Comparison of ENCODE assay signal across 10 cellular contexts in the genomic region with DNA sequence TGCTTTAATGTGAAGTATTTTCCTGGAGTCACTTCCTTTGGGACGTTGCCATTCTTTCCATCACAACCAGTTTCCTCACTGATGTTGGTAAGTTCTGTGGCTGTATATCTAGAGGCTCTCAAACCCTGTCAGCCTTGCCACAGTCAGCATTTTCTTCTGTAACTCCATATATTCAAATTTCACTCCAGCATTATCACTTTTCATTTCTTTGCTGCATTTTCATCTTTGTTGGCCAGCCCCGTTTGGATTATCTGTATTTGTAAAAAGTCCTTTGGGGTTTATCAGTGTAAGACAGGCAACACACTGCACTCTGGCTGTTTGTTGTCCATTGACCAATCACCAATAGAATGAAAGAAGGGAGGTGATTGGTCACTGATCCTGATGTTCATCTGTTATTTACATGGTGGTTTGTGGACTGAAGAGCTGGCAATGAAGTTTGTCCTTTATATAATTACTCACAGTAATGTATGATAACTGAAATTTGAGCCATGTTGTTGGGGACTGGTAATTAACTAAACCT. TPM values are rescaled to one million over a fixed set of nuclear protein-coding genes. Genes with fewer than 3 reads are reported as not detected.
DNase-seq lines count a peak whose midpoint lies in the region; ATAC-seq, FAIRE-seq and TF ChIP-seq lines count a peak whose summit lies in the region.
"Had no signal": no experiment of that assay in that cellular context is flagged by ENCODE, and none has a peak within 500 bp of the region (broad histone marks: within the 10 kb centered on the region; RNA-seq: fewer than 3 reads in every experiment).

No MANE protein-coding gene starts in this region.

- peak; percentile 45 for FAIRE-seq in GM12891 (lab: Jason Lieb, UNC)

- TF ChIP-seq POLR2A in GM12891 (IDR thresholded peaks at IDR 0.05; ENCODE audit: low read depth, low read length) (no peak), HCT116 (IDR thresholded peaks at IDR 0.05; ENCODE audit: borderline replicate concordance, extremely low read depth, insufficient read depth, insufficient read length) (no peak), transverse colon (IDR thresholded peaks at IDR 0.05) (no peak)

- no peaks in the 10 kb centered on the region for H3K4me1 ChIP-seq in HCT116 (ENCODE audit: control insufficient read depth in 1 of 2, insufficient read depth in 2 of 2, low read length in 2 of 2)
- H3K4me1 ChIP-seq in transverse colon, result peaks cover 0 to 24% (median 10%) of the 10 kb centered on the region in 4 donors

- 43 to 50% methylated on average over 2 of the region's 2 CpGs for whole genome bisulfite sequencing in transverse colon (ENCODE audit: low coverage in 1 of 2), 2 donors

- in situ Hi-C loops in transverse colon (cut with MboI; ENCODE audit: low pct_ligation_motif_present in 1 of 4, low pct_unique_long_range_greater_than_20kb in 1 of 4, low sequenced_read_pairs in 3 of 4), result no loop called here

- H3K4me3 ChIP-seq in HCT116 (replicated peaks in 1 of 2; ENCODE audit: low read depth in 1 of 2, low read length in 2 of 2) (no peak overlapping the region), transverse colon (no peak overlapping the region)

- no peak for TF ChIP-seq RAD21 in HCT116 (IDR thresholded peaks at IDR 0.05; ENCODE audit: low read depth)

- CTCF ChIA-PET in HCT116 (lab: Charles Lee), result no interaction called here

- TF ChIP-seq CTCF in HCT116 (IDR thresholded peaks at IDR 0.05 in 2 of 3, conservative IDR thresholded peaks at IDR 0.05 in 1 of 3; ENCODE audit: borderline replicate concordance in 1 of 3, insufficient read depth in 1 of 3, low read depth in 2 of 3, low read length in 2 of 3) (no peak), transverse colon (IDR thresholded peaks at IDR 0.05) (no peak)

- ATAC-seq in HCT116, result 0 out of 2 replicates have a peak, but pooled peaks have one; percentile 47
- ATAC-seq in SK-N-SH treated with all-trans-retinoic acid at 6 μM for 48 hours, result peak; percentile 83
- peak; percentile 57 for ATAC-seq in left lobe of liver
- ATAC-seq: activated CD8-positive, alpha-beta T cell treated with anti-CD3 and anti-CD28 coated beads, Interleukin-2, amount 10 ng/mL, durations not matched to agents 7 days and 5 days had no signal

- no peak overlapping the region for H3K4me2 ChIP-seq in HCT116 (ENCODE audit: low read length)

- H3K27ac ChIP-seq in HCT116 (ENCODE audit: low read depth, low read length) (no peak overlapping the region), transverse colon (no peak overlapping the region)

- DNase-seq in GM12891 (ENCODE audit: insufficient read length, low spot score), result no peak
- no peak for DNase-seq in HCT116 (ENCODE audit: low read depth, low spot score)
- no peak for DNase-seq in left lobe of liver (ENCODE audit: low spot score)
- no peak for DNase-seq in transverse colon
- DNase-seq in activated CD4-positive, alpha-beta T cell treated with anti-CD3 and anti-CD28 coated beads, Interleukin-2, amount 50 U/mL, for 48 hours, result no peak
- DNase-seq in stimulated activated CD4-positive, alpha-beta T cell treated with anti-CD3 and anti-CD28 coated beads, Interleukin-2, amount 100 ng/mL, for 24 hours, result no peak
- no peak for DNase-seq in central memory CD4-positive, alpha-beta T cell
- DNase-seq: activated CD8-positive, alpha-beta T cell treated with anti-CD3 and anti-CD28 coated beads, Interleukin-2, amount 10 ng/mL, durations not matched to agents 7 days and 5 days; NK-92 treated with Interleukin-12 subunit alpha and Interleukin-12 subunit beta, amount 100 ng/mL, for 24 hours had no signal

- RAD21 ChIA-PET in HCT116 (lab: Charles Lee; ENCODE audit: low non-redundant PET in 1 of 2, low total read pairs in 2 of 2, uncharacterized antibody in 2 of 2, unreplicated experiment in 2 of 2), result no interaction called here

- H3K9ac ChIP-seq in HCT116 (ENCODE audit: low read length), result no peak overlapping the region

- H3K36me3 ChIP-seq in HCT116 (ENCODE audit: control insufficient read depth in 1 of 2, insufficient read depth in 2 of 2, low read length in 2 of 2) (peaks cover 0 to 7% of the 10 kb centered on the region in 2 experiments; a peak in 2 of 4 replicates), transverse colon (peaks cover 0 to 16% (median 3%) of the 10 kb centered on the region in 4 donors)

- POLR2A ChIA-PET in HCT116 (lab: Charles Lee), result interaction anchor here (0.9 kb wide), 1 partner anchor 85 kb away, joined by 3 read pairs; the partner anchor contains the start of gene C3orf33

- intact Hi-C loops in HCT116 (cut with micrococcal nuclease), result no loop called here
- intact Hi-C loops in transverse colon (cut with DNase I; ENCODE audit: low total_unique reads), result no loop called here

- H2AFZ ChIP-seq in HCT116 (ENCODE audit: low read depth, low read length, poor library complexity, severe bottlenecking), result no peak overlapping the region

- no TSS peak for BruUV-seq in HCT116 (replicated peaks; lab: Mats Ljungman, UMichigan)

- H3K27me3 ChIP-seq in HCT116 (ENCODE audit: insufficient read depth, low read length) (no peaks in the 10 kb centered on the region), transverse colon (no peaks in the 10 kb centered on the region)

- H3K9me3 ChIP-seq in HCT116 (ENCODE audit: control insufficient read depth in 1 of 2, insufficient read depth in 1 of 2, low read depth in 1 of 2, low read length in 2 of 2) (no peaks in the 10 kb centered on the region), transverse colon (no peaks in the 10 kb centered on the region)

- H3K9me2 ChIP-seq in HCT116 (ENCODE audit: insufficient read depth), result no peaks in the 10 kb centered on the region

- H3K79me2 ChIP-seq in HCT116 (ENCODE audit: insufficient read depth, low read length), result peaks cover 99% of the 10 kb centered on the region

- no peak for TF ChIP-seq EP300 in transverse colon (IDR thresholded peaks at IDR 0.05; ENCODE audit: low read depth)

- H4K20me1 ChIP-seq in HCT116 (ENCODE audit: insufficient read depth), result peaks cover 34% of the 10 kb centered on the region

TF ChIP-seq in GM12891, 5 proteins besides CTCF, POLR2A, EP300 and RAD21:
- no peak for TF ChIP-seq SPI1 (IDR thresholded peaks at IDR 0.05; ENCODE audit: low read depth, low read length)
- TF ChIP-seq PAX5 (IDR thresholded peaks at IDR 0.05; ENCODE audit: insufficient read depth, low read length, severe bottlenecking), result no peak
- TF ChIP-seq POU2F2 (IDR thresholded peaks at IDR 0.05; ENCODE audit: low read depth, low read length), result no peak
- no peak for TF ChIP-seq POLR2AphosphoS5 (IDR thresholded peaks at IDR 0.05; ENCODE audit: low read depth, low read length)
- no peak for TF ChIP-seq TAF1 (IDR thresholded peaks at IDR 0.05; ENCODE audit: low read depth, low read length)
TF ChIP-seq in GM12891: peak in this region for 0.

TF ChIP-seq in HCT116, 20 proteins besides CTCF, POLR2A, EP300 and RAD21:
- TF ChIP-seq ZNF274 (IDR thresholded peaks at IDR 0.05; ENCODE audit: low read depth, low read length) (no peak), EZH2 (IDR thresholded peaks at IDR 0.05) (no peak), EGR1 (IDR thresholded peaks at IDR 0.05; ENCODE audit: low read depth) (no peak), EZH2phosphoT487 (IDR thresholded peaks at IDR 0.05; ENCODE audit: borderline replicate concordance) (no peak)

TF ChIP-seq in SK-N-SH treated with all-trans-retinoic acid at 6 μM for 48 hours, 23 proteins besides CTCF, POLR2A, EP300 and RAD21 (continues in another document):
- TF ChIP-seq TCF4 (CRISPR knock-in tag; IDR thresholded peaks at IDR 0.05; ENCODE audit: borderline replicate concordance) (no peak), ZNF8 (CRISPR knock-in tag; IDR thresholded peaks at IDR 0.05) (no peak), ARNTL (CRISPR knock-in tag; IDR thresholded peaks at IDR 0.05; ENCODE audit: borderline replicate concordance, low read depth) (no peak), BACH2 (CRISPR knock-in tag; IDR thresholded peaks at IDR 0.05; ENCODE audit: borderline replicate concordance) (no peak), GLIS3 (CRISPR knock-in tag; IDR thresholded peaks at IDR 0.05) (no peak), POU6F1 (CRISPR knock-in tag; IDR thresholded peaks at IDR 0.05; ENCODE audit: borderline replicate concordance, low read depth) (no peak)

RNA-seq across cellular contexts. Expression of gene GMPS, which starts 20.3 kb away (rescaled TPM):
- 65.7 TPM for polyA plus RNA-seq in GM12891 (2012; ENCODE audit: low read depth, missing spikeins)
- total RNA-seq in HCT116 (2021; ENCODE audit: unreplicated experiment), result 119 TPM
- 51.3 and 71.1 TPM in 2 replicates for polyA plus RNA-seq in HCT116 (2012)
- total RNA-seq in left lobe of liver, result 14.6 TPM
- total RNA-seq in transverse colon, result 10 to 100 TPM in 3 of 4 donors, 1 to 10 TPM in 1; 3.0 to 45.2 (median 20.4) TPM

RNA-seq across cellular contexts. Expression of gene SLC33A1, which starts 36.5 kb away (rescaled TPM):
- polyA plus RNA-seq in GM12891 (2012; ENCODE audit: low read depth, missing spikeins), result 7.4 TPM
- 23.3 TPM for total RNA-seq in HCT116 (2021; ENCODE audit: unreplicated experiment)
- 11.8 and 13.4 TPM in 2 replicates for polyA plus RNA-seq in HCT116 (2012)
- total RNA-seq in left lobe of liver, result 39.7 TPM
- 10 to 100 TPM; 13.3 to 34.8 (median 32.7) TPM for total RNA-seq in transverse colon
